In genomic region chr1:1775364-1776226, GRCh38 we compare ENCODE assay signal across 9 cellular contexts. TPM values are rescaled to one million over a fixed set of nuclear protein-coding genes. Genes with fewer than 3 reads are reported as not detected.
DNase-seq lines count a peak whose midpoint lies in the region; ATAC-seq, FAIRE-seq and TF ChIP-seq lines count a peak whose summit lies in the region.
"Had no signal": no experiment of that assay in that cellular context is flagged by ENCODE, and none has a peak within 500 bp of the region (broad histone marks: within the 10 kb centered on the region; RNA-seq: fewer than 3 reads in every experiment).

No MANE protein-coding gene starts in this region.

- TF ChIP-seq POLR2A in GM12892 (IDR thresholded peaks at IDR 0.05; ENCODE audit: low read depth, low read length), result no peak

- DNase-seq in AML-193 (lab: John Stamatoyannopoulos, UW), result peak; percentile 67 to 79
- DNase-seq in GM12892 (ENCODE audit: insufficient read length), result no peak
- peak; percentile 44 for DNase-seq in SKM-1 (lab: John Stamatoyannopoulos, UW; ENCODE audit: unreplicated experiment)
- DNase-seq in stimulated activated CD4-positive, alpha-beta T cell treated with anti-CD3 and anti-CD28 coated beads, Interleukin-2, amount 100 ng/mL, for 24 hours, result no peak
- no peak for DNase-seq in stimulated activated naive CD4-positive, alpha-beta T cell treated with Interleukin-2 at 50 U/mL for 16 hours (lab: John Stamatoyannopoulos, UW)
- DNase-seq: stimulated activated CD8-positive, alpha-beta memory T cell treated with anti-CD3 and anti-CD28 coated beads, Interleukin-4, amount 100 ng/mL, for 48 hours had no signal

- ATAC-seq in HG03442 (IDR thresholded peaks at IDR 0.05; ENCODE audit: unreplicated experiment) (no peak), HG02642 (IDR thresholded peaks at IDR 0.05; ENCODE audit: poor library complexity, unreplicated experiment) (no peak)

- peak; percentile 73 for FAIRE-seq in GM12892 (lab: Jason Lieb, UNC)

- H3K27me3 ChIP-seq in layer of hippocampus (ENCODE audit: control insufficient read depth, insufficient read depth, low read length), result no peaks in the 10 kb centered on the region

- peak overlapping the region; percentile 15 for H3K27ac ChIP-seq in layer of hippocampus (ENCODE audit: low read depth, low read length)

RNA-seq across cellular contexts. Expression of gene NADK, which starts 2.7 kb away (rescaled TPM):
- polyA plus RNA-seq in GM12892 (2012; ENCODE audit: missing spikeins), result 31.4 TPM

RNA-seq across cellular contexts. Expression of gene CDK11A, which starts 51.4 kb away (rescaled TPM):
- 22.5 TPM for polyA plus RNA-seq in GM12892 (2012; ENCODE audit: missing spikeins)

Comparison
In these comparisons a context has a peak if more than half of its experiments do, and no peak if none do; other contexts are left out.
1. DNase-seq: peak in AML-193 (2 of 2) and SKM-1 (single experiment); none in GM12892 (single experiment), stimulated activated CD4-positive, alpha-beta T cell treated with anti-CD3 and anti-CD28 coated beads, Interleukin-2, amount 100 ng/mL, for 24 hours (0 of 2) and stimulated activated naive CD4-positive, alpha-beta T cell treated with Interleukin-2 at 50 U/mL for 16 hours (single experiment).